Comparison of ENCODE assay signal across 10 cellular contexts in genomic region chr22:24284747-24285203, GRCh38. TPM values are rescaled to one million over a fixed set of nuclear protein-coding genes. Genes with fewer than 3 reads are reported as not detected.
DNase-seq lines count a peak whose midpoint lies in the region; ATAC-seq and TF ChIP-seq lines count a peak whose summit lies in the region.
"Had no signal": no experiment of that assay in that cellular context is flagged by ENCODE, and none has a peak within 500 bp of the region (broad histone marks: within the 10 kb centered on the region; RNA-seq: fewer than 3 reads in every experiment).

No MANE protein-coding gene starts in this region.

- no peaks in the 10 kb centered on the region for H3K9me2 ChIP-seq in HCT116 (ENCODE audit: insufficient read depth)

- TF ChIP-seq POLR2A in HCT116 (IDR thresholded peaks at IDR 0.05; ENCODE audit: borderline replicate concordance, extremely low read depth, insufficient read depth, insufficient read length) = no peak

- H3K27me3 ChIP-seq in HCT116 (ENCODE audit: insufficient read depth, low read length) = no peaks in the 10 kb centered on the region
- H3K27me3 ChIP-seq: right lobe of liver had no signal

- peak overlapping the region; percentile 27 for H3K9ac ChIP-seq in HCT116 (ENCODE audit: low read length)

- TF ChIP-seq RAD21 in HCT116 (IDR thresholded peaks at IDR 0.05; ENCODE audit: low read depth) = no peak

- peak overlapping the region; percentile 65 for H3K4me2 ChIP-seq in HCT116 (ENCODE audit: low read length)

- POLR2A ChIA-PET in AG04449 (lab: Yijun Ruan, JAX) = no interaction called here
- POLR2A ChIA-PET in HCT116 (lab: Charles Lee) = no interaction called here

- H3K36me3 ChIP-seq in HCT116 (ENCODE audit: control insufficient read depth in 1 of 2, insufficient read depth in 2 of 2, low read length in 2 of 2) = no peaks in the 10 kb centered on the region
- H3K36me3 ChIP-seq: right lobe of liver had no signal

- no peaks in the 10 kb centered on the region for H3K9me3 ChIP-seq in HCT116 (ENCODE audit: control insufficient read depth in 1 of 2, insufficient read depth in 1 of 2, low read depth in 1 of 2, low read length in 2 of 2)
- H3K9me3 ChIP-seq: right lobe of liver had no signal

- peaks cover 78% of the 10 kb centered on the region for H3K79me2 ChIP-seq in HCT116 (ENCODE audit: insufficient read depth, low read length)

- H3K9me3 Mint-ChIP-seq in activated naive CD8-positive, alpha-beta T cell (ENCODE audit: low read depth) = no peaks in the 10 kb centered on the region

- peaks cover 4% of the 10 kb centered on the region for H3K36me3 Mint-ChIP-seq in activated naive CD8-positive, alpha-beta T cell

- intact Hi-C loops in HCT116 (cut with micrococcal nuclease) = no loop called here

- TF ChIP-seq CTCF in AG04449 (IDR thresholded peaks at IDR 0.05; ENCODE audit: insufficient read depth, low read length, missing control alignments) (no peak), HCT116 (IDR thresholded peaks at IDR 0.05 in 2 of 3, conservative IDR thresholded peaks at IDR 0.05 in 1 of 3; ENCODE audit: borderline replicate concordance in 1 of 3, insufficient read depth in 1 of 3, low read depth in 2 of 3, low read length in 2 of 3) (no peak)

- BruUV-seq in HCT116 (replicated peaks; lab: Mats Ljungman, UMichigan) = no TSS peak

- peak overlapping the region; percentile 82 for H3K27ac ChIP-seq in HCT116 (ENCODE audit: low read depth, low read length)

- peak overlapping the region; percentile 15 for H3K4me3 Mint-ChIP-seq in activated naive CD8-positive, alpha-beta T cell

- H3K4me3 ChIP-seq in AG04449 (ENCODE audit: low read depth, low read length) = peak overlapping the region; percentile 3
- H3K4me3 ChIP-seq in HCT116 (replicated peaks in 1 of 2; ENCODE audit: low read depth in 1 of 2, low read length in 2 of 2) = peak overlapping the region; percentile 13 to 33
- H3K4me3 ChIP-seq: right lobe of liver had no signal

- DNase-seq in AG04449 (ENCODE audit: low read depth, low spot score) (no peak), HCT116 (ENCODE audit: low read depth, low spot score) (peak; percentile 70), kidney glomerular epithelial cell (lab: John Stamatoyannopoulos, UW) (peak; percentile 33), NCI-H524 treated with DMSO at 0.1 percent for 48 hours (lab: John Stamatoyannopoulos, UW) (no peak), DMS 273 (lab: John Stamatoyannopoulos, UW; ENCODE audit: unreplicated experiment) (no peak), hypothalamus (lab: John Stamatoyannopoulos, UW) (no peak)
- DNase-seq: aorta, right lobe of liver had no signal

- H3K27ac Mint-ChIP-seq in activated naive CD8-positive, alpha-beta T cell = peak overlapping the region; percentile 84

- peaks cover 66 to 84% of the 10 kb centered on the region in 2 experiments for H3K4me1 ChIP-seq in HCT116 (ENCODE audit: control insufficient read depth in 1 of 2, insufficient read depth in 2 of 2, low read length in 2 of 2)

- peak; percentile 91 for ATAC-seq in HCT116
- no peak for ATAC-seq in HG03378 (IDR thresholded peaks at IDR 0.05; ENCODE audit: unreplicated experiment)

- peaks cover 68% of the 10 kb centered on the region for H3K4me1 Mint-ChIP-seq in activated naive CD8-positive, alpha-beta T cell (ENCODE audit: low read depth)

- no peaks in the 10 kb centered on the region for H3K27me3 Mint-ChIP-seq in activated naive CD8-positive, alpha-beta T cell

- RAD21 ChIA-PET in HCT116 (lab: Charles Lee; ENCODE audit: low non-redundant PET in 1 of 2, low total read pairs in 2 of 2, uncharacterized antibody in 2 of 2, unreplicated experiment in 2 of 2) = no interaction called here

- no peaks in the 10 kb centered on the region for H4K20me1 ChIP-seq in HCT116 (ENCODE audit: insufficient read depth)

- no peak overlapping the region for H2AFZ ChIP-seq in HCT116 (ENCODE audit: low read depth, low read length, poor library complexity, severe bottlenecking)

- CTCF ChIA-PET in AG04449 (lab: Yijun Ruan, JAX) = interaction anchor here (1.4 to 1.6 kb wide), 2 partner anchors 11 to 241 kb away, joined by 4 read pairs; no protein-coding TSS in a partner anchor
- CTCF ChIA-PET in HCT116 (lab: Charles Lee) = no interaction called here

TF ChIP-seq in HCT116, 20 proteins besides CTCF, POLR2A, EP300 and RAD21:
- TF ChIP-seq EZH2phosphoT487 (IDR thresholded peaks at IDR 0.05; ENCODE audit: borderline replicate concordance) (no peak), TCF7L2 (IDR thresholded peaks at IDR 0.05; ENCODE audit: borderline replicate concordance, extremely low read depth, insufficient read depth, insufficient read length) (peak; percentile 39), CEBPB (IDR thresholded peaks at IDR 0.05; ENCODE audit: low read depth) (no peak), FOSL1 (IDR thresholded peaks at IDR 0.05; ENCODE audit: low read depth) (peak; percentile 67), ZNF274 (IDR thresholded peaks at IDR 0.05; ENCODE audit: low read depth, low read length) (no peak), ELF1 (IDR thresholded peaks at IDR 0.05; ENCODE audit: borderline replicate concordance, low read depth) (no peak), REST (IDR thresholded peaks at IDR 0.05; ENCODE audit: low read depth) (no peak), ZBTB33 (IDR thresholded peaks at IDR 0.05; ENCODE audit: extremely low read depth, insufficient replicate concordance, low read length) (no peak), EZH2 (IDR thresholded peaks at IDR 0.05) (no peak), SRF (IDR thresholded peaks at IDR 0.05; ENCODE audit: low read depth) (no peak), CBX3 (IDR thresholded peaks at IDR 0.05; ENCODE audit: low read depth) (peak; percentile 26; the same call in 1 of the 2 replicates), SP1 (IDR thresholded peaks at IDR 0.05; ENCODE audit: low read depth) (peak; percentile 39; the same call in 1 of the 2 replicates), MAX (IDR thresholded peaks at IDR 0.05) (no peak; the same call in 1 of the 2 replicates), ZFX (IDR thresholded peaks at IDR 0.05) (no peak), POLR2AphosphoS5 (IDR thresholded peaks at IDR 0.05; ENCODE audit: low read depth, low read length) (no peak), JUND (IDR thresholded peaks at IDR 0.05) (peak; percentile 66), SIN3A (IDR thresholded peaks at IDR 0.05; ENCODE audit: low read depth) (0 out of 2 replicates have a peak, but pooled peaks have one; percentile 32), ATF3 (IDR thresholded peaks at IDR 0.05) (no peak), EGR1 (IDR thresholded peaks at IDR 0.05; ENCODE audit: low read depth) (no peak), YY1 (IDR thresholded peaks at IDR 0.05; ENCODE audit: extremely low read depth, insufficient replicate concordance, low read depth, low read length) (no peak)
TF ChIP-seq in HCT116: peak in this region for 6.

RNA-seq across cellular contexts. Expression of gene SPECC1L, which starts 14.1 kb away (rescaled TPM):
- 40.8 TPM for total RNA-seq in HCT116 (2021; ENCODE audit: unreplicated experiment)
- polyA plus RNA-seq in HCT116 (2012) = 9.6 and 11.5 TPM in 2 replicates

RNA-seq across cellular contexts. Expression of gene GGT5, which starts 39.9 kb away (rescaled TPM):
- total RNA-seq in HCT116 (2021; ENCODE audit: unreplicated experiment) = 0.57 TPM
- polyA plus RNA-seq in HCT116 (2012) = 0.14 and 0.42 TPM in 2 replicates

Comparison
In these comparisons a context has a peak if more than half of its experiments do, and no peak if none do; other contexts are left out.
1. DNase-seq: peak in HCT116 (single experiment) and kidney glomerular epithelial cell (single experiment); none in AG04449 (single experiment), NCI-H524 treated with DMSO at 0.1 percent for 48 hours (single experiment), DMS 273 (single experiment) and hypothalamus (0 of 51).